ENCODE assay signal across 10 cellular contexts in the genomic region with DNA sequence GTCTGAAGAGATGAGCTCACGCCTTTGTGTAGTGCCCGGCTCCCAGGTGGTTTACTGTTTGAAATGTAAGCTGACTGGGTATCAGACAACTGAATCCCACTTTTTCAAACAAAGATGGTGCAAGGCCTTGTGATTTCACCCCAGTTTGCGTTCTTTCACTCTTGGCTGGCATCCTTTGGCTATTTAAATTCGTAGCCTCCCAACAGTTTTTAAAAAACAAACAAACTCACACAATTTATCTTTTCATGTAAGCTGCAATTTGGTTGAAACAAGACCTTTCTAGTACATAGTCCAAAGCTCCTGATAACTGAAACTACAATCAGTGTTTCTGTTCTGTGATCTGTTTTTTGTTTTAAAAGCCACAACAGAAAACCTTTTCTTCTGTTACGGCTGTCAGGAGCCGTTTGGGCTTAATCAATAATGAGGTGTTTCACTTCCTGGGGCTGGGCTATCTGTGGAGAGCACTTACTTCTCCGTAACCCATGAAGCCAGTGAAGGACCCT.
DNase-seq lines count a peak whose midpoint lies in the region; ATAC-seq, FAIRE-seq and TF ChIP-seq lines count a peak whose summit lies in the region.
"Had no signal": no experiment of that assay in that cellular context is flagged by ENCODE, and none has a peak within 500 bp of the region (broad histone marks: within the 10 kb centered on the region; RNA-seq: fewer than 3 reads in every experiment).

No MANE protein-coding gene starts in this region.

- H3K27me3 ChIP-seq in KMS-11 (ENCODE audit: insufficient read depth, low read depth) (no peaks in the 10 kb centered on the region), pancreas (no peaks in the 10 kb centered on the region)

- H3K36me3 ChIP-seq in KMS-11 (ENCODE audit: insufficient read depth) (no peaks in the 10 kb centered on the region), pancreas (no peaks in the 10 kb centered on the region)

- TF ChIP-seq POLR2A in GM12891 (IDR thresholded peaks at IDR 0.05; ENCODE audit: low read depth, low read length) = no peak

- no peak for TF ChIP-seq CTCF in KMS-11 (conservative IDR thresholded peaks at IDR 0.05; ENCODE audit: low read depth, low read length)
- TF ChIP-seq CTCF in pancreas (IDR thresholded peaks at IDR 0.05) = no peak

- peaks cover 96% of the 10 kb centered on the region for H3K4me1 ChIP-seq in KMS-11 (ENCODE audit: low read depth, poor library complexity, severe bottlenecking)
- peaks cover 7 to 23% (median 18%) of the 10 kb centered on the region in 3 donors for H3K4me1 ChIP-seq in pancreas

- H3K4me3 ChIP-seq in KMS-11 (IDR thresholded peaks at IDR 0.05; ENCODE audit: insufficient read depth, low read depth, low read length) (peak overlapping the region; percentile 23), pancreas (no peak overlapping the region)

- WGBS in pancreas, 2 donors = 33 to 46% methylated on average over 7 of the region's 7 CpGs

- no peak overlapping the region for H2AFZ ChIP-seq in KMS-11 (ENCODE audit: low read depth)

- peak in 3 of 4 donors; percentile 33 to 49 (median 44) for ATAC-seq in pancreas
- no peak for ATAC-seq in GM21381 (IDR thresholded peaks at IDR 0.05; ENCODE audit: unreplicated experiment)
- no peak for ATAC-seq in esophagus mucosa
- ATAC-seq in HG03457 (IDR thresholded peaks at IDR 0.05; ENCODE audit: unreplicated experiment) = no peak
- ATAC-seq in GM19467 (IDR thresholded peaks at IDR 0.05; ENCODE audit: unreplicated experiment) = no peak

- H3K27ac ChIP-seq in KMS-11 (peak overlapping the region; percentile 89), caudate nucleus (ENCODE audit: low read depth, low read length) (peak overlapping the region; percentile 36), pancreas (peak overlapping the region in 3 of 4 donors; percentile 28 to 53 (median 30))

- H3K79me2 ChIP-seq in KMS-11 (ENCODE audit: insufficient read depth, low read depth) = peaks cover 26% of the 10 kb centered on the region

- no peaks in the 10 kb centered on the region for H4K20me1 ChIP-seq in KMS-11 (ENCODE audit: insufficient read depth)

- H3K9ac ChIP-seq in KMS-11 = peak overlapping the region; percentile 57

- no peak for DNase-seq in GM12891 (ENCODE audit: insufficient read length, low spot score)
- DNase-seq in caudate nucleus (lab: John Stamatoyannopoulos, UW) = no peak
- DNase-seq in pancreas = no peak
- DNase-seq: islet precursor cell, NCI-H1436 treated with DMSO at 0.1 percent for 48 hours had no signal

- H3K4me2 ChIP-seq in KMS-11 = peak overlapping the region; percentile 79

- H3K9me3 ChIP-seq in pancreas = no peaks in the 10 kb centered on the region

- FAIRE-seq in GM12891 (lab: Jason Lieb, UNC) (no peak), pancreas (lab: Jason Lieb, UNC) (no peak)

- intact Hi-C loops in pancreas (cut with DNase I) = no loop called here

TF ChIP-seq in GM12891, 5 proteins besides CTCF, POLR2A, EP300 and RAD21:
- TF ChIP-seq PAX5 (IDR thresholded peaks at IDR 0.05; ENCODE audit: insufficient read depth, low read length, severe bottlenecking) (no peak), POU2F2 (IDR thresholded peaks at IDR 0.05; ENCODE audit: low read depth, low read length) (no peak), TAF1 (IDR thresholded peaks at IDR 0.05; ENCODE audit: low read depth, low read length) (no peak), SPI1 (IDR thresholded peaks at IDR 0.05; ENCODE audit: low read depth, low read length) (peak; percentile 65), POLR2AphosphoS5 (IDR thresholded peaks at IDR 0.05; ENCODE audit: low read depth, low read length) (no peak)
TF ChIP-seq in GM12891: peak in this region for 1.

Comparison
In these comparisons a context has a peak if more than half of its experiments do, and no peak if none do; other contexts are left out.
1. H3K27ac ChIP-seq: peak in every context shown above with its lines; median percentile 89 in KMS-11; 36 in caudate nucleus; 30 in pancreas.
2. ATAC-seq: peak in pancreas (3 of 4); none in GM21381 (single experiment), esophagus mucosa (single experiment), HG03457 (single experiment) and GM19467 (single experiment).